8 cellular contexts compared by ENCODE assay signal in the genomic region with DNA sequence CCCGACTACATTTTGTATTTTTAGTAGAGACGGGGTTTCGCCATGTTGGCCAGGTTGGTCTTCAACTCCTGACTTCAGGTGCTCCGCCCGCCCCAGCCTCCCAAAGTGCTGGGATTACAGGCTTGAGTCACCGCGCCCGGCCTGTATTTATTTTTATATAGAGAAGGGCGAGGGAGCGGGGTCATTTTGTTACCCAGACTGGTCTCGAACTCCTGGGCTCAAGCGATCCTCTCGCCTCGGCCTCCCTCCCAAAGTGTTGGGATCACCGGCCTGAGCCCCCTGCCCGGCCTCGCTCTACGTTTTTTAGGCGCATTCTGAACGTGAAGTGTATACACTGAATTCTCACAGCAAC. TPM values are rescaled to one million over a fixed set of nuclear protein-coding genes. Genes with fewer than 3 reads are reported as not detected.
A peak's percentile ranks its signal among the peaks of the same experiment; 100 is the strongest.
DNase-seq lines count a peak whose midpoint lies in the region; ATAC-seq and TF ChIP-seq lines count a peak whose summit lies in the region.

No MANE protein-coding gene starts in this region.

- H4K20me1 ChIP-seq in osteoblast (ENCODE audit: insufficient read depth, low read length), result peaks cover 29% of the 10 kb centered on the region

- H3K27me3 Mint-ChIP-seq in CD4-positive, alpha-beta T cell, result no peaks in the 10 kb centered on the region

- POLR2A ChIA-PET in CD4-positive, alpha-beta T cell (lab: Charles Lee), result interaction anchor here (0.7 to 1.4 kb wide), 3 partner anchors 15 to 60 kb away, joined by 3 to 7 read pairs (median 3); no protein-coding TSS in a partner anchor

- peak overlapping the region; percentile 86 for H3K27ac Mint-ChIP-seq in CD4-positive, alpha-beta T cell

- DNase-seq in CD4-positive, alpha-beta T cell, result peak in 2 of 10 experiments; percentile 3
- DNase-seq in RWPE2 (ENCODE audit: low spot score) (no peak), epithelial cell of proximal tubule (ENCODE audit: low read depth) (no peak), osteoblast (ENCODE audit: insufficient read length, low spot score, missing footprints) (no peak), EL (no peak), T1000 (lab: John Stamatoyannopoulos, UW) (no peak)

- H3K4me2 ChIP-seq in osteoblast (ENCODE audit: insufficient read depth, low read length), result peak overlapping the region; percentile 84

- H3K4me3 Mint-ChIP-seq in CD4-positive, alpha-beta T cell, result peak overlapping the region; percentile 88

- H3K36me3 ChIP-seq in RWPE2 (ENCODE audit: low read depth) (peaks cover 36% of the 10 kb centered on the region), osteoblast (ENCODE audit: insufficient read depth, low read length) (peaks cover 18% of the 10 kb centered on the region)

- peaks cover 43% of the 10 kb centered on the region for H3K79me2 ChIP-seq in osteoblast (ENCODE audit: insufficient read depth, low read length)

- peak overlapping the region; percentile 96 for H3K4me3 ChIP-seq in RWPE2 (ENCODE audit: severe bottlenecking)
- H3K4me3 ChIP-seq in epithelial cell of proximal tubule (ENCODE audit: low read depth, low read length), result peak overlapping the region; percentile 65
- H3K4me3 ChIP-seq in osteoblast (ENCODE audit: insufficient read depth, low read length), result peak overlapping the region; percentile 92

- intact Hi-C loops in CD4-positive, alpha-beta T cell (cut with DNase I, micrococcal nuclease), result loop anchor here (1.0 to 10.0 kb wide), 10 partner anchors 41 to 1411 kb away; a partner anchor contains a TSS

- H3K4me1 ChIP-seq in RWPE2 (ENCODE audit: insufficient read depth, poor library complexity, severe bottlenecking), result peaks cover 16% of the 10 kb centered on the region
- H3K4me1 ChIP-seq in osteoblast (ENCODE audit: insufficient read depth, low read length), result peaks cover 25% of the 10 kb centered on the region

- H3K36me3 Mint-ChIP-seq in CD4-positive, alpha-beta T cell (ENCODE audit: low read depth), result peaks cover 34% of the 10 kb centered on the region

- H2AFZ ChIP-seq in osteoblast (ENCODE audit: low read length), result peak overlapping the region; percentile 93

- no peak for ATAC-seq in CD4-positive, alpha-beta T cell (ENCODE audit: poor library complexity)
- ATAC-seq in RWPE2 (ENCODE audit: low read depth) (no peak), GM21528 (IDR thresholded peaks at IDR 0.05; ENCODE audit: low FRiP score, unreplicated experiment) (no peak), GM18861 (IDR thresholded peaks at IDR 0.05; ENCODE audit: unreplicated experiment) (no peak)

- H3K27ac ChIP-seq in CD4-positive, alpha-beta T cell (ENCODE audit: low read depth, low read length), result peak overlapping the region; percentile 89
- H3K27ac ChIP-seq in RWPE2 (ENCODE audit: poor library complexity, severe bottlenecking) (peak overlapping the region; percentile 82), osteoblast (ENCODE audit: low read depth, low read length) (peak overlapping the region; percentile 89)

- H3K27me3 ChIP-seq in CD4-positive, alpha-beta T cell (ENCODE audit: control insufficient read depth, insufficient read depth, low read length), result no peaks in the 10 kb centered on the region
- H3K27me3 ChIP-seq in RWPE2 (ENCODE audit: insufficient read depth, poor library complexity, severe bottlenecking) (no peaks in the 10 kb centered on the region), osteoblast (ENCODE audit: insufficient read depth, low read length) (no peaks in the 10 kb centered on the region)

- CTCF ChIA-PET in CD4-positive, alpha-beta T cell (lab: Charles Lee), result no interaction called here

- H3K9me3 ChIP-seq in CD4-positive, alpha-beta T cell (ENCODE audit: control insufficient read depth, low read length), result no peaks in the 10 kb centered on the region
- no peaks in the 10 kb centered on the region for H3K9me3 ChIP-seq in RWPE2 (ENCODE audit: severe bottlenecking)
- no peaks in the 10 kb centered on the region for H3K9me3 ChIP-seq in osteoblast (ENCODE audit: low read depth, low read length)

- H3K4me1 Mint-ChIP-seq in CD4-positive, alpha-beta T cell (ENCODE audit: low read depth), result peaks cover 42% of the 10 kb centered on the region

- TF ChIP-seq CTCF in CD4-positive, alpha-beta T cell (IDR thresholded peaks at IDR 0.05), result no peak
- no peak for TF ChIP-seq CTCF in RWPE2 (IDR thresholded peaks at IDR 0.05; ENCODE audit: poor library complexity, severe bottlenecking)
- TF ChIP-seq CTCF in epithelial cell of proximal tubule (conservative IDR thresholded peaks at IDR 0.05; ENCODE audit: low read depth, low read length), result no peak
- TF ChIP-seq CTCF in osteoblast (IDR thresholded peaks at IDR 0.05; ENCODE audit: extremely low read depth, low read depth, low read length), result no peak

- no peaks in the 10 kb centered on the region for H3K9me3 Mint-ChIP-seq in CD4-positive, alpha-beta T cell

RNA-seq across cellular contexts. Expression of a gene that starts 0.5 kb away (rescaled TPM):
- 10 to 100 TPM; 67.8 to 80.3 TPM for total RNA-seq in CD4-positive, alpha-beta T cell
- total RNA-seq in epithelial cell of proximal tubule (33.0 and 36.1 TPM in 2 replicates), osteoblast (83.7 and 84.3 TPM in 2 replicates)
